In the genomic region with DNA sequence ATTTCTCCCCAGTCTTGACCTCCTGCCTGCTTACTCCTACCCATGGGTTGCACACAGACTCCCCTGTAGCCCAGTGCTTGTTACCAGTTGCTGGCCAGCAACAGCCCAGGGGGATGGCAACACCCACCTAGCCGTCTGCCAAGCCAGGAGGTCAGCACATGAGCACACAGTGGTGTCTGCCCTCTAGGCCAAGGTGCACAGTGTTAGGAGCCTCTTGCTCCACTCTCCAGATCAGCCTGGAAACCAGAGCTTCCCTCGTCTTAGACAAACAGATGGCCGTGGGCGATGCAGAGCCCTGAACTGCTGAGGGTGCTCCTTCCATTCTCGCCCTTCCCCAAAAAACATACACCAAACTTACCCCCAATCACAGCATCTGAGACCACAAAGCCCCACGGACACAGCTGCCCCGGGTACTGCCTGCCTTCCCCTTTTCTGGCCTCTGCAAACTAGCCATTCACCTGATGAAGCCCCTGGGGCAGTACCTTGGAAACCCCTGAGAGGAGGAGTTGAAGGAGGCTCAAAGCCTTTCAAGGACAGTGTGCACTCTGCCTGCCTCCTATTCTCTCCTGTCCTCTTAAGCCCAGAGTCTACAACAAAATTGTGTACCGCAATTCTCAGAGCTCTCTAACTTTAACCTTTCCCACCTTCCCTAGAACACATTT, we compare ENCODE assay signal across 11 cellular contexts. TPM values are rescaled to one million over a fixed set of nuclear protein-coding genes. Genes with fewer than 3 reads are reported as not detected.
DNase-seq lines count a peak whose midpoint lies in the region; ATAC-seq and TF ChIP-seq lines count a peak whose summit lies in the region.
"Had no signal": no experiment of that assay in that cellular context is flagged by ENCODE, and none has a peak within 500 bp of the region (broad histone marks: within the 10 kb centered on the region; RNA-seq: fewer than 3 reads in every experiment).

No MANE protein-coding gene starts in this region.

- H3K27me3 Mint-ChIP-seq in activated T-helper 17 cell treated with anti-CD3 and anti-CD28 coated beads, Interleukin-2, amount 50 U/mL, for 72 hours, result no peaks in the 10 kb centered on the region
- H3K27me3 Mint-ChIP-seq in mesothelial cell of epicardium (ENCODE audit: low read depth), result no peaks in the 10 kb centered on the region

- peak overlapping the region; percentile 53 for H3K27ac Mint-ChIP-seq in activated T-helper 17 cell treated with anti-CD3 and anti-CD28 coated beads, Interleukin-2, amount 50 U/mL, for 72 hours
- peak overlapping the region; percentile 30 for H3K27ac Mint-ChIP-seq in mesothelial cell of epicardium
- H3K27ac Mint-ChIP-seq: dendritic cell treated with granulocyte-macrophage colony-stimulating factor and Interleukin-4, amounts not matched to agents 40 ng/mL and 50 ng/mL, for 4 days had no signal

- ATAC-seq in activated T-helper 17 cell treated with anti-CD3 and anti-CD28 coated beads, Interleukin-2, amount 50 U/mL, for 72 hours (replicated peaks), result no peak
- no peak for ATAC-seq in GM18861 (IDR thresholded peaks at IDR 0.05; ENCODE audit: unreplicated experiment)

- H3K36me3 Mint-ChIP-seq in activated T-helper 17 cell treated with anti-CD3 and anti-CD28 coated beads, Interleukin-2, amount 50 U/mL, for 72 hours (ENCODE audit: low read depth), result peaks cover 40% of the 10 kb centered on the region
- peaks cover 25% of the 10 kb centered on the region for H3K36me3 Mint-ChIP-seq in mesothelial cell of epicardium

- no peaks in the 10 kb centered on the region for H3K4me1 Mint-ChIP-seq in activated T-helper 17 cell treated with anti-CD3 and anti-CD28 coated beads, Interleukin-2, amount 50 U/mL, for 72 hours
- H3K4me1 Mint-ChIP-seq in mesothelial cell of epicardium, result peaks cover 9% of the 10 kb centered on the region

- H3K4me3 Mint-ChIP-seq in activated T-helper 17 cell treated with anti-CD3 and anti-CD28 coated beads, Interleukin-2, amount 50 U/mL, for 72 hours, result no peak overlapping the region
- no peak overlapping the region for H3K4me3 Mint-ChIP-seq in mesothelial cell of epicardium
- H3K4me3 Mint-ChIP-seq: dendritic cell treated with granulocyte-macrophage colony-stimulating factor and Interleukin-4, amounts not matched to agents 40 ng/mL and 50 ng/mL, for 4 days had no signal

- DNase-seq in ELF-1 (ENCODE audit: low read depth, low spot score) (peak; percentile 27), mesothelial cell of epicardium (ENCODE audit: low spot score in 2 of 2, unreplicated experiment in 2 of 2) (no peak), NCI-H526 treated with DMSO at 0.1 percent for 48 hours (lab: John Stamatoyannopoulos, UW) (no peak), GF-D8 (lab: John Stamatoyannopoulos, UW) (no peak)
- DNase-seq: activated effector memory CD4-positive, alpha-beta T cell treated with anti-CD3 and anti-CD28 coated beads, Interleukin-2, amount 50 U/mL, for 16 hours; SK-N-SH; testis had no signal

- no peak for TF ChIP-seq CTCF in mesothelial cell of epicardium (IDR thresholded peaks at IDR 0.05; ENCODE audit: unreplicated experiment)

- H3K9me3 Mint-ChIP-seq in activated T-helper 17 cell treated with anti-CD3 and anti-CD28 coated beads, Interleukin-2, amount 50 U/mL, for 72 hours, result no peaks in the 10 kb centered on the region
- no peaks in the 10 kb centered on the region for H3K9me3 Mint-ChIP-seq in mesothelial cell of epicardium
- H3K9me3 Mint-ChIP-seq: dendritic cell treated with granulocyte-macrophage colony-stimulating factor and Interleukin-4, amounts not matched to agents 40 ng/mL and 50 ng/mL, for 4 days had no signal

RNA-seq across cellular contexts. Expression of a gene that starts 1.0 kb away (rescaled TPM):
- total RNA-seq in activated T-helper 17 cell treated with anti-CD3 and anti-CD28 coated beads, Interleukin-2, amount 50 U/mL, for 72 hours, result under 1 TPM in 1 of 2 donors, not detected in 1; 0.35 TPM
- total RNA-seq in mesothelial cell of epicardium, result 0.72 to 1.2 TPM (median 1.1 TPM) in 3 replicates
- total RNA-seq: glomerular endothelial cell had no signal

RNA-seq across cellular contexts. Expression of a gene that starts 9.3 kb away (rescaled TPM):
- total RNA-seq in activated T-helper 17 cell treated with anti-CD3 and anti-CD28 coated beads, Interleukin-2, amount 50 U/mL, for 72 hours, result 10 to 100 TPM; 29.8 to 55.5 TPM
- total RNA-seq in mesothelial cell of epicardium, result 24.2 to 25.0 TPM (median 24.8 TPM) in 3 replicates

RNA-seq across cellular contexts. Expression of a gene that starts 17.6 kb away (rescaled TPM):
- 10 to 100 TPM; 29.4 to 57.3 TPM for total RNA-seq in activated T-helper 17 cell treated with anti-CD3 and anti-CD28 coated beads, Interleukin-2, amount 50 U/mL, for 72 hours
- total RNA-seq in mesothelial cell of epicardium, result 112 to 122 TPM (median 113 TPM) in 3 replicates

RNA-seq across cellular contexts. Expression of a gene that starts 45.4 kb away (rescaled TPM):
- 1 to 10 TPM in 1 of 2 donors, under 1 TPM in 1; 0.53 to 1.4 TPM for total RNA-seq in activated T-helper 17 cell treated with anti-CD3 and anti-CD28 coated beads, Interleukin-2, amount 50 U/mL, for 72 hours
- total RNA-seq in mesothelial cell of epicardium, result 6.1 to 7.2 TPM (median 6.6 TPM) in 3 replicates
